In genomic region chr10:117277675-117278074, GRCh38 we compare ENCODE assay signal across 2 cellular contexts.
TF ChIP-seq lines count a peak whose summit lies in the region.

No MANE protein-coding gene starts in this region.

TF ChIP-seq in HEK293, 187 proteins besides CTCF, POLR2A, EP300 and RAD21 (continued from another document):
- no peak for TF ChIP-seq HOXC10 (CRISPR knock-in tag; IDR thresholded peaks at IDR 0.05)

TF ChIP-seq in GM12878, 131 proteins besides CTCF, POLR2A, EP300 and RAD21:
- no peak for TF ChIP-seq CEBPZ (IDR thresholded peaks at IDR 0.05; ENCODE audit: low read depth, low read length)
- TF ChIP-seq ZBTB11 (CRISPR knock-in tag; IDR thresholded peaks at IDR 0.05), result no peak
- no peak for TF ChIP-seq TCF3 (IDR thresholded peaks at IDR 0.05; ENCODE audit: borderline replicate concordance, insufficient read depth, low read depth, low read length)
- TF ChIP-seq ZBTB40 (IDR thresholded peaks at IDR 0.05; ENCODE audit: borderline replicate concordance), result no peak
- TF ChIP-seq CREB1 (IDR thresholded peaks at IDR 0.05; ENCODE audit: low read depth), result no peak
- TF ChIP-seq HDGF (IDR thresholded peaks at IDR 0.05), result no peak
- no peak for TF ChIP-seq TCF12 (IDR thresholded peaks at IDR 0.05; ENCODE audit: low read depth, low read length)
- TF ChIP-seq USF1 (IDR thresholded peaks at IDR 0.05; ENCODE audit: borderline replicate concordance, extremely low read length, insufficient read depth, low read depth, low read length), result no peak
- TF ChIP-seq CHD1 (IDR thresholded peaks at IDR 0.05; ENCODE audit: low read depth, low read length), result no peak
- TF ChIP-seq CHD4 (IDR thresholded peaks at IDR 0.05), result no peak
- no peak for TF ChIP-seq SUZ12 (IDR thresholded peaks at IDR 0.05; ENCODE audit: unreplicated experiment)
- TF ChIP-seq MAX (IDR thresholded peaks at IDR 0.05; ENCODE audit: low read depth, low read length), result no peak
- TF ChIP-seq HDAC6 (IDR thresholded peaks at IDR 0.05; ENCODE audit: unreplicated experiment), result no peak
- TF ChIP-seq TCF7 (IDR thresholded peaks at IDR 0.05; ENCODE audit: borderline replicate concordance), result no peak
- TF ChIP-seq NFXL1 (IDR thresholded peaks at IDR 0.05; ENCODE audit: borderline replicate concordance), result no peak
- no peak for TF ChIP-seq FOXM1 (IDR thresholded peaks at IDR 0.05; ENCODE audit: low read depth, low read length)
